ENCODE assay signal across 23 cellular contexts in genomic region chr1:197093226-197093887, GRCh38.
"Had no signal": no experiment of that assay in that cellular context is flagged by ENCODE, and none has a peak within 500 bp of the region (broad histone marks: within the 10 kb centered on the region; RNA-seq: fewer than 3 reads in every experiment).

No MANE protein-coding gene starts in this region.

- H3K27me3 ChIP-seq: gastrocnemius medialis, hepatocyte, right atrium auricular region, spleen, tibial nerve had no signal

- H3K4me3 Mint-ChIP-seq: activated CD4-positive, alpha-beta T cell treated with anti-CD3 and anti-CD28 coated beads for 36 hours; activated naive CD8-positive, alpha-beta T cell treated with anti-CD3 and anti-CD28 coated beads, Interleukin-2, amount 10 ng/mL, durations not matched to agents 7 days and 5 days; natural killer cell treated with Interleukin-12 subunit alpha and Interleukin-12 subunit beta and Interleukin-15 and Interleukin-18, amount 100 ng/mL, for 72 hours; T-helper 2 cell treated with Interferon-gamma antibody and Interleukin-4, amounts not matched to agents 5 μg/mL and 100 μg/mL, for 36 hours had no signal

- ATAC-seq: activated CD4-positive, alpha-beta T cell treated with anti-CD3 and anti-CD28 coated beads for 36 hours; gastrocnemius medialis; mucosa of descending colon; natural killer cell treated with Interleukin-12 subunit alpha and Interleukin-12 subunit beta and Interleukin-15 and Interleukin-18, amount 100 ng/mL, for 72 hours had no signal

- H3K4me3 ChIP-seq: gastrocnemius medialis, hepatocyte, left ventricle myocardium inferior, lung, mucosa of descending colon, right atrium auricular region, spleen, tibial nerve had no signal

- DNase-seq: activated CD4-positive, alpha-beta T cell treated with anti-CD3 and anti-CD28 coated beads for 36 hours; activated CD4-positive, alpha-beta T cell treated with anti-CD3 and anti-CD28 coated beads, Interleukin-2, amount 50 U/mL, for 48 hours; activated CD4-positive, CD25-positive, alpha-beta regulatory T cell; activated CD8-positive, alpha-beta memory T cell treated with anti-CD3 and anti-CD28 coated beads for 24 hours; activated effector memory CD4-positive, alpha-beta T cell treated with Interleukin-2 at 50 U/mL for 16 hours; activated naive CD4-positive, alpha-beta T cell treated with Interleukin-2 at 50 U/mL for 16 hours; activated naive CD8-positive, alpha-beta T cell treated with anti-CD3 and anti-CD28 coated beads, Interleukin-2, amount 10 ng/mL, durations not matched to agents 7 days and 5 days; amniotic stem cell; dermis blood vessel endothelial cell; effector CD4-positive, alpha-beta T cell; gastrocnemius medialis; glutamatergic neuron; islet precursor cell; left ventricle myocardium inferior; mucosa of descending colon; spleen; stimulated activated naive CD4-positive, alpha-beta T cell had no signal

- H3K27ac Mint-ChIP-seq: activated CD4-positive, alpha-beta T cell treated with anti-CD3 and anti-CD28 coated beads for 36 hours; activated naive CD8-positive, alpha-beta T cell treated with anti-CD3 and anti-CD28 coated beads, Interleukin-2, amount 10 ng/mL, durations not matched to agents 7 days and 5 days; natural killer cell treated with Interleukin-12 subunit alpha and Interleukin-12 subunit beta and Interleukin-15 and Interleukin-18, amount 100 ng/mL, for 72 hours; T-helper 2 cell treated with Interferon-gamma antibody and Interleukin-4, amounts not matched to agents 5 μg/mL and 100 μg/mL, for 36 hours had no signal

- H3K9me3 Mint-ChIP-seq: activated naive CD8-positive, alpha-beta T cell treated with anti-CD3 and anti-CD28 coated beads, Interleukin-2, amount 10 ng/mL, durations not matched to agents 7 days and 5 days; natural killer cell treated with Interleukin-12 subunit alpha and Interleukin-12 subunit beta and Interleukin-15 and Interleukin-18, amount 100 ng/mL, for 72 hours; T-helper 2 cell treated with Interferon-gamma antibody and Interleukin-4, amounts not matched to agents 5 μg/mL and 100 μg/mL, for 36 hours had no signal

- H3K27me3 Mint-ChIP-seq: activated CD4-positive, alpha-beta T cell treated with anti-CD3 and anti-CD28 coated beads for 36 hours; activated naive CD8-positive, alpha-beta T cell treated with anti-CD3 and anti-CD28 coated beads, Interleukin-2, amount 10 ng/mL, durations not matched to agents 7 days and 5 days; natural killer cell treated with Interleukin-12 subunit alpha and Interleukin-12 subunit beta and Interleukin-15 and Interleukin-18, amount 100 ng/mL, for 72 hours had no signal

- H3K27ac ChIP-seq: gastrocnemius medialis, hepatocyte, left ventricle myocardium inferior, right atrium auricular region, spleen, tibial nerve had no signal

- H3K4me1 Mint-ChIP-seq: activated CD4-positive, alpha-beta T cell treated with anti-CD3 and anti-CD28 coated beads for 36 hours; activated naive CD8-positive, alpha-beta T cell treated with anti-CD3 and anti-CD28 coated beads, Interleukin-2, amount 10 ng/mL, durations not matched to agents 7 days and 5 days had no signal
